1 cellular context compared by ENCODE assay signal in the genomic region with DNA sequence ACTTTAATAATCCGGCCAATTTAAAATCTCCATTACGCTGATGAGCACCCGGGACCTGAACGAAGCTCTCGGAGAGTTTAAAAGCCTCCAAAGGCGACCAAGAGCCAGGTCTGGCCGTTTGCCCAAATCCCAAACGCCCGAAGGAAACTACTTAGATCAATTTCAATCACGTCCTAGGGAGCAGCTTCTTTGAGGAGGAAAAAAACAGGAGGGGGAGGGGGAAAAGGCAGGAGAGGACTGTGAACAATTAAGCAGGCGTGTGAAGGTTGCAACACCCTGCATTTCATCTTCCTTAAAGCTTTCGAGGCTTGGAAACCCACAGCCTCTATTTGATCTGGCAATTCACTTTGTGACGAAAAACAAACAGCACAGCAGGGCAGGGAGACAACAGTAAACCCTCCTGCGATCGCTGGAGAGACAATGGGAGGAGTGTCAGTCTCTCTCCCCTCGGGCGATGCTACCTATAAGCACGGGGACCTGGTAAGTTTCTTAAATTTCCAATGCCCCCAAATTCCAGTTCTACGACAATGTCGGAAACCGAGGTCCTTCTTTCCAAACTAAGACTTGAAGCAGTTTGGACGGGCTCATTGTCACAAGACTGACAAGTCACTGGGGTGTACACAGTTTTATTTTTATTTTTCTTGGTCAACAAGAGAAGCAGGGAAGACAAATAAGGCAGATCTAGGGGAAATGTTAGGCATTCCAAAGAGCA.
TF ChIP-seq lines count a peak whose summit lies in the region.

No MANE protein-coding gene starts in this region.

TF ChIP-seq in K562, 482 proteins besides CTCF, POLR2A, EP300 and RAD21 (continued from another document):
- TF ChIP-seq HINFP (tag; conservative IDR thresholded peaks at IDR 0.05; ENCODE audit: low read depth) (no peak), ZBTB33 (CRISPR knock-in tag; IDR thresholded peaks at IDR 0.05) (no peak), CBFB (CRISPR knock-in tag; IDR thresholded peaks at IDR 0.05) (no peak), CGGBP1 (CRISPR knock-in tag; IDR thresholded peaks at IDR 0.05) (no peak), MECOM (CRISPR knock-in tag; IDR thresholded peaks at IDR 0.05) (no peak), CHD2 (IDR thresholded peaks at IDR 0.05; ENCODE audit: low read depth, low read length) (no peak), CEBPG (CRISPR knock-in tag; IDR thresholded peaks at IDR 0.05) (peak; percentile 50; the same call in 1 of the 2 replicates), CEBPG (tag; conservative IDR thresholded peaks at IDR 0.05 in 1 of 2, IDR thresholded peaks at IDR 0.05 in 1 of 2) (peak in 1 of 2 experiments; percentile 69; a peak in 1 of 4 replicates), NFATC3 (IDR thresholded peaks at IDR 0.05) (no peak), ATF1 (CRISPR knock-in tag; IDR thresholded peaks at IDR 0.05) (no peak), ATF1 (tag; IDR thresholded peaks at IDR 0.05) (no peak), CEBPB (tag; IDR thresholded peaks at IDR 0.05) (peak; percentile 77), NR2C1 (IDR thresholded peaks at IDR 0.05) (no peak), NR2C1 (tag; IDR thresholded peaks at IDR 0.05) (no peak), XRCC4 (IDR thresholded peaks at IDR 0.05; ENCODE audit: extremely low read depth, insufficient read depth, insufficient read length) (no peak), POLR3G (IDR thresholded peaks at IDR 0.05; ENCODE audit: extremely low read depth, insufficient read length, insufficient replicate concordance) (no peak)
- TF ChIP-seq, protein P1, sequence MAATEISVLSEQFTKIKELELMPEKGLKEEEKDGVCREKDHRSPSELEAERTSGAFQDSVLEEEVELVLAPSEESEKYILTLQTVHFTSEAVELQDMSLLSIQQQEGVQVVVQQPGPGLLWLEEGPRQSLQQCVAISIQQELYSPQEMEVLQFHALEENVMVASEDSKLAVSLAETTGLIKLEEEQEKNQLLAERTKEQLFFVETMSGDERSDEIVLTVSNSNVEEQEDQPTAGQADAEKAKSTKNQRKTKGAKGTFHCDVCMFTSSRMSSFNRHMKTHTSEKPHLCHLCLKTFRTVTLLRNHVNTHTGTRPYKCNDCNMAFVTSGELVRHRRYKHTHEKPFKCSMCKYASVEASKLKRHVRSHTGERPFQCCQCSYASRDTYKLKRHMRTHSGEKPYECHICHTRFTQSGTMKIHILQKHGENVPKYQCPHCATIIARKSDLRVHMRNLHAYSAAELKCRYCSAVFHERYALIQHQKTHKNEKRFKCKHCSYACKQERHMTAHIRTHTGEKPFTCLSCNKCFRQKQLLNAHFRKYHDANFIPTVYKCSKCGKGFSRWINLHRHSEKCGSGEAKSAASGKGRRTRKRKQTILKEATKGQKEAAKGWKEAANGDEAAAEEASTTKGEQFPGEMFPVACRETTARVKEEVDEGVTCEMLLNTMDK (IDR thresholded peaks at IDR 0.05; ENCODE audit: borderline replicate concordance, insufficient read depth, low read depth, low read length, poor library complexity, severe bottlenecking) = no peak
- TF ChIP-seq, protein P2, sequence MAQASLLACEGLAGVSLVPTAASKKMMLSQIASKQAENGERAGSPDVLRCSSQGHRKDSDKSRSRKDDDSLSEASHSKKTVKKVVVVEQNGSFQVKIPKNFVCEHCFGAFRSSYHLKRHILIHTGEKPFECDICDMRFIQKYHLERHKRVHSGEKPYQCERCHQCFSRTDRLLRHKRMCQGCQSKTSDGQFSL (CRISPR knock-in tag; IDR thresholded peaks at IDR 0.05) = no peak
- TF ChIP-seq, protein P2 (tag; IDR thresholded peaks at IDR 0.05) = no peak
- TF ChIP-seq, protein P3, sequence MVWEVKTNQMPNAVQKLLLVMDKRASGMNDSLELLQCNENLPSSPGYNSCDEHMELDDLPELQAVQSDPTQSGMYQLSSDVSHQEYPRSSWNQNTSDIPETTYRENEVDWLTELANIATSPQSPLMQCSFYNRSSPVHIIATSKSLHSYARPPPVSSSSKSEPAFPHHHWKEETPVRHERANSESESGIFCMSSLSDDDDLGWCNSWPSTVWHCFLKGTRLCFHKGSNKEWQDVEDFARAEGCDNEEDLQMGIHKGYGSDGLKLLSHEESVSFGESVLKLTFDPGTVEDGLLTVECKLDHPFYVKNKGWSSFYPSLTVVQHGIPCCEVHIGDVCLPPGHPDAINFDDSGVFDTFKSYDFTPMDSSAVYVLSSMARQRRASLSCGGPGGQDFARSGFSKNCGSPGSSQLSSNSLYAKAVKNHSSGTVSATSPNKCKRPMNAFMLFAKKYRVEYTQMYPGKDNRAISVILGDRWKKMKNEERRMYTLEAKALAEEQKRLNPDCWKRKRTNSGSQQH (CRISPR knock-in tag; IDR thresholded peaks at IDR 0.05) = peak; percentile 4; the same call in 1 of the 2 replicates
- TF ChIP-seq, protein P4, sequence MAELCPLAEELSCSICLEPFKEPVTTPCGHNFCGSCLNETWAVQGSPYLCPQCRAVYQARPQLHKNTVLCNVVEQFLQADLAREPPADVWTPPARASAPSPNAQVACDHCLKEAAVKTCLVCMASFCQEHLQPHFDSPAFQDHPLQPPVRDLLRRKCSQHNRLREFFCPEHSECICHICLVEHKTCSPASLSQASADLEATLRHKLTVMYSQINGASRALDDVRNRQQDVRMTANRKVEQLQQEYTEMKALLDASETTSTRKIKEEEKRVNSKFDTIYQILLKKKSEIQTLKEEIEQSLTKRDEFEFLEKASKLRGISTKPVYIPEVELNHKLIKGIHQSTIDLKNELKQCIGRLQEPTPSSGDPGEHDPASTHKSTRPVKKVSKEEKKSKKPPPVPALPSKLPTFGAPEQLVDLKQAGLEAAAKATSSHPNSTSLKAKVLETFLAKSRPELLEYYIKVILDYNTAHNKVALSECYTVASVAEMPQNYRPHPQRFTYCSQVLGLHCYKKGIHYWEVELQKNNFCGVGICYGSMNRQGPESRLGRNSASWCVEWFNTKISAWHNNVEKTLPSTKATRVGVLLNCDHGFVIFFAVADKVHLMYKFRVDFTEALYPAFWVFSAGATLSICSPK (IDR thresholded peaks at IDR 0.05; ENCODE audit: borderline replicate concordance) = no peak
